Comparison of ENCODE assay signal across 9 cellular contexts in the genomic region with DNA sequence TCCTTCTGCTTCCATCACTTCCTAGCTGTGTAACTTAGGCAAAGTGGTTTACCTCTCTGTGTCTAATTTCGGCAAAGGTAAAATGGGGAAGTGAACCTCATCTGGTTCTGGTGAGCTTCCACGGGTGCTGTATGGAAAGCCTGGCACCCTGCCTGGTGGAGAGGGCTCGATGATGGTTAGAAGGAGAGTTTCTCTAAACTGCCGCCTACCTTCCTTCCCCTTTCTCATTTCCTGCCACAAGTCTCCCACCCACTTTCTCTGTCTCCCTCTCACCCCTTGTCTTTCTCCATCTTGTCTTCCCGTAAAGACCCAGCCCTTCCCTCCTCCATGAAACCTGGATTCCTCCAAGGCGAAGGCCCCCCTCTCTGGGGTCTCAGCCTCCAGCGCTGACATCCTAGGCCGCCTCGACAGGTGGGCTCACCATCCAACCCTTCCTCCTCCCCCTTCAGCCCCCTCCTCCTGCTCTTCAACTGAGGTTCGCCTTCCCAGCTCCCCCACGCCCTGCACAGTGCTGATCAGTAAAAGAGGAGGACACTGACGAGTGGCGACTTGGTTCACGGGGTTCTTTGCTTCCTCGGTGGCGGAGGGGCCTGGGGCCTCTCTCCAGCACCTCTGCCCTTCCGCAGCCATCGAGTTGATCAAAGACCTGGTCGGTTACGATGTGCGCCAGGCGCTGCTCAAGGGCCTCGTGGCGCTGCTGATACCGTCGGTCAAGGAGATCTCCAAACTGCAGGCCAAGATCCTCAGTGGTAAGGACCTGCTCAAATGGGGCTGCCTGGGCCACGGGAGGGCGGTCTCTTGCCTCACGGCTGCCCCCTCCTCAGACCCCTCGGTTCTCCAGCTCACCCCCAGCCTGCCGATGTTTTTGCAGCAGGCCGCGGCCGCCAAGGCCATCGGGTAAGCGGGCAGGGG. TPM values are rescaled to one million over a fixed set of nuclear protein-coding genes. Genes with fewer than 3 reads are reported as not detected.
DNase-seq lines count a peak whose midpoint lies in the region; ATAC-seq, FAIRE-seq and TF ChIP-seq lines count a peak whose summit lies in the region.
"Had no signal": no experiment of that assay in that cellular context is flagged by ENCODE, and none has a peak within 500 bp of the region (broad histone marks: within the 10 kb centered on the region; RNA-seq: fewer than 3 reads in every experiment).

No MANE protein-coding gene starts in this region.

- no peaks in the 10 kb centered on the region for H3K36me3 ChIP-seq in Peyer's patch

- H3K27me3 ChIP-seq in Peyer's patch = no peaks in the 10 kb centered on the region

- no peak for TF ChIP-seq POLR2A in Peyer's patch (IDR thresholded peaks at IDR 0.05)

- no peaks in the 10 kb centered on the region for H3K9me3 ChIP-seq in Peyer's patch

- DNase-seq in GM18507 (ENCODE audit: extremely low spot score, insufficient read length, low read depth) = no peak
- peak in 2 of 3 donors; percentile 79 to 84 for DNase-seq in Peyer's patch
- peak; percentile 53 for DNase-seq in activated naive CD4-positive, alpha-beta T cell treated with Interleukin-2 at 50 U/mL for 16 hours
- peak; percentile 57 for DNase-seq in stimulated activated CD4-positive, alpha-beta T cell treated with anti-CD3 and anti-CD28 coated beads, Interleukin-4, amount 100 ng/mL, for 1 hour
- DNase-seq in superior temporal gyrus (ENCODE audit: extremely low spot score) = no peak
- no peak for DNase-seq in NCI-H2227 (lab: John Stamatoyannopoulos, UW; ENCODE audit: unreplicated experiment)
- DNase-seq in dedifferentiated amniotic fluid mesenchymal stem cell (ENCODE audit: extremely low spot score) = no peak

- no peak for ATAC-seq in HG02623 (IDR thresholded peaks at IDR 0.05; ENCODE audit: unreplicated experiment)

- FAIRE-seq in GM18507 (lab: Jason Lieb, UNC) = peak; percentile 91
- FAIRE-seq: islet of Langerhans had no signal

- no peak for TF ChIP-seq CTCF in Peyer's patch (IDR thresholded peaks at IDR 0.05)

- H3K4me3 ChIP-seq in Peyer's patch = no peak overlapping the region

- H3K27ac ChIP-seq in Peyer's patch = peak overlapping the region in 2 of 4 donors; percentile 35 to 71

- peaks cover 0 to 12% (median 6%) of the 10 kb centered on the region in 4 donors for H3K4me1 ChIP-seq in Peyer's patch

RNA-seq across cellular contexts. Expression of a gene that starts 7.2 kb away (rescaled TPM):
- not detected for total RNA-seq in Peyer's patch

RNA-seq across cellular contexts. Expression of a gene that starts 15.9 kb away (rescaled TPM):
- 1 to 10 TPM; 2.5 to 8.3 (median 3.5) TPM for total RNA-seq in Peyer's patch

RNA-seq across cellular contexts. Expression of a gene that starts 49.2 kb away (rescaled TPM):
- 1 to 10 TPM; 3.7 to 7.7 (median 4.8) TPM for total RNA-seq in Peyer's patch

RNA-seq across cellular contexts. Expression of a gene that starts 49.5 kb away (rescaled TPM):
- total RNA-seq in Peyer's patch = 10 to 100 TPM in 3 of 4 donors, not detected in 1; 23.1 to 30.8 (median 26.5) TPM

RNA-seq across cellular contexts. Expression of a gene that starts 51.6 kb away (rescaled TPM):
- 1,000 to 10,000 TPM in 1 of 4 donors, 100 to 1,000 TPM in 3; 456 to 1,875 (median 819) TPM for total RNA-seq in Peyer's patch

Comparison
In these comparisons a context has a peak if more than half of its experiments do, and no peak if none do; other contexts are left out.
1. DNase-seq: peak in Peyer's patch (2 of 3), activated naive CD4-positive, alpha-beta T cell treated with Interleukin-2 at 50 U/mL for 16 hours (single experiment) and stimulated activated CD4-positive, alpha-beta T cell treated with anti-CD3 and anti-CD28 coated beads, Interleukin-4, amount 100 ng/mL, for 1 hour (single experiment); none in GM18507 (single experiment), superior temporal gyrus (single experiment), NCI-H2227 (single experiment) and dedifferentiated amniotic fluid mesenchymal stem cell (single experiment).